8 cellular contexts compared by ENCODE assay signal in the genomic region with DNA sequence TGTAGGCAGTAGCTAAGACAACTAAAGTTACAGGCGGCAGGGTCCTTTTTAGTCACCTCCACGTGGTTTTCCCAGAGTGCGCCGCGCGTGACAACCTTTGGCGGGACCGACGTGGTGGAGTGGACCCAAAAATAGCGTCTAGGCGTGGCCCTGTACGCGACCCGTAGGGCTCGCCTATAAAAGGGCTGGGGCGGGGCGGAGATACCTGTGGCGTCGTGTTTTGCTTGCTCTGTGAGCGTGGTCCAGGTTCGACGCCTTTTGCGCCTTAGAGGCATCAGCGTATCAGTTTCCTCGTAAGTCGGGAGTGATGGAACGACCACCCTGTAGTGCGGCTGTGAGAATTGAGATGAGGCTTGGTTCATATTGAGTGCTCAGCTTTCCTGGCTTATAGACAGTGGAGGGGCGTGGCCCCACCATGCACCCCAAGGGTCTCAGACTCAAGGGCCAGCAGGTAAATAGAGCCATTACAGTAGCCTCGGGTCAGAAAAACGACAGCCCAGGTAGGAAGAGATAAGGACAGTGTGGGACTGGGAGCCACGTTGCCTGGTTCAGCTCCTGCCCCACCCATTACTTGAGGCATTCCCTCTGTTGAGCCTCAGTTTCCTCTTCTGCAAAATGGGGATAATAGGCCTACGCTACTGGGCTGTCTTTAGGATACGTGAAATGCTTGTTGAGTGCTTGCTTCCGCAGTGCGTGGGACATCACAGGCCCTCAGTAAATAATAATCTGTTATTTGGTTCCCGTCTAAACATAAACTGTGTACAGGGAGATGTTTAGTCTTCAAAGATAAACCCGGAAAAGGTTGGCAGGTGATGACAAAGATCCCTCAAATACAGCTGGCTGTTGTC. TPM values are rescaled to one million over a fixed set of nuclear protein-coding genes. Genes with fewer than 3 reads are reported as not detected.
A peak's percentile ranks its signal among the peaks of the same experiment; 100 is the strongest.
DNase-seq lines count a peak whose midpoint lies in the region; ATAC-seq and TF ChIP-seq lines count a peak whose summit lies in the region.

No MANE protein-coding gene starts in this region.

- intact Hi-C loops in OCI-LY7 (cut with micrococcal nuclease; ENCODE audit: unreplicated experiment) = loop anchor here (2.0 to 5.0 kb wide), 2 partner anchors 28 to 269 kb away; partner anchors contain the start of genes CDKN2D and KRI1
- intact Hi-C loops in activated T-helper 1 cell treated with anti-CD3 and anti-CD28 coated beads, Interleukin-12 subunit alpha, Interleukin-12 subunit beta, Interleukin-2, Interleukin-4 antibody, amounts not matched to agents 30 ng/mL and 10 ng/mL and 1 ng/mL, durations not matched to agents 14 hours and 24 hours and 36 hours (cut with micrococcal nuclease) = loop anchor here (1.0 kb wide), 7 partner anchors 28 to 271 kb away; partner anchors contain the start of genes ILF3, TIMM29 and YIPF2

- TF ChIP-seq EP300 in tibial nerve (IDR thresholded peaks at IDR 0.05) = peak in 1 of 2 donors; percentile 49

- peaks cover 15% of the 10 kb centered on the region for H3K4me1 Mint-ChIP-seq in activated T-helper 1 cell treated with anti-CD3 and anti-CD28 coated beads, Interleukin-12 subunit alpha, Interleukin-12 subunit beta, Interleukin-2, Interleukin-4 antibody, amounts not matched to agents 30 ng/mL and 10 ng/mL and 1 ng/mL, durations not matched to agents 14 hours and 24 hours and 36 hours (ENCODE audit: low read depth)

- H3K9me3 Mint-ChIP-seq in activated T-helper 1 cell treated with anti-CD3 and anti-CD28 coated beads, Interleukin-12 subunit alpha, Interleukin-12 subunit beta, Interleukin-2, Interleukin-4 antibody, amounts not matched to agents 30 ng/mL and 10 ng/mL and 1 ng/mL, durations not matched to agents 14 hours and 24 hours and 36 hours = peaks cover 4% of the 10 kb centered on the region

- peak; percentile 13 for ATAC-seq in HG03378 (IDR thresholded peaks at IDR 0.05; ENCODE audit: unreplicated experiment)

- peak in 1 of 2 donors; percentile 2 for TF ChIP-seq POLR2A in tibial nerve (IDR thresholded peaks at IDR 0.05)

- H3K27ac ChIP-seq in OCI-LY7 (ENCODE audit: low read depth, low read length, poor library complexity, severe bottlenecking) (peak overlapping the region; percentile 84), osteoblast (ENCODE audit: low read depth, low read length) (peak overlapping the region; percentile 99), tibial nerve (peak overlapping the region; percentile 96 to 99 (median 98))

- H4K20me1 ChIP-seq in OCI-LY7 (ENCODE audit: insufficient read depth, low read length) = no peaks in the 10 kb centered on the region
- no peaks in the 10 kb centered on the region for H4K20me1 ChIP-seq in osteoblast (ENCODE audit: insufficient read depth, low read length)

- H2AFZ ChIP-seq in OCI-LY7 (ENCODE audit: low read length) (peak overlapping the region; percentile 69), osteoblast (ENCODE audit: low read length) (peak overlapping the region; percentile 94)

- 34 to 37% methylated on average over 37 to 38 of the region's 38 CpGs for WGBS in tibial nerve, 2 donors

- H3K27ac Mint-ChIP-seq in activated T-helper 1 cell treated with anti-CD3 and anti-CD28 coated beads, Interleukin-12 subunit alpha, Interleukin-12 subunit beta, Interleukin-2, Interleukin-4 antibody, amounts not matched to agents 30 ng/mL and 10 ng/mL and 1 ng/mL, durations not matched to agents 14 hours and 24 hours and 36 hours = peak overlapping the region; percentile 99

- H3K79me2 ChIP-seq in OCI-LY7 (ENCODE audit: insufficient read depth, low read depth, low read length) = no peaks in the 10 kb centered on the region; the same call in 1 of the 2 replicates
- H3K79me2 ChIP-seq in osteoblast (ENCODE audit: insufficient read depth, low read length) = no peaks in the 10 kb centered on the region

- peak overlapping the region; percentile 92 for H3K4me3 Mint-ChIP-seq in activated T-helper 1 cell treated with anti-CD3 and anti-CD28 coated beads, Interleukin-12 subunit alpha, Interleukin-12 subunit beta, Interleukin-2, Interleukin-4 antibody, amounts not matched to agents 30 ng/mL and 10 ng/mL and 1 ng/mL, durations not matched to agents 14 hours and 24 hours and 36 hours

- peak overlapping the region; percentile 78 for H3K4me2 ChIP-seq in OCI-LY7 (ENCODE audit: low read length)
- H3K4me2 ChIP-seq in osteoblast (ENCODE audit: insufficient read depth, low read length) = peak overlapping the region; percentile 87

- peaks cover 4% of the 10 kb centered on the region for H3K27me3 Mint-ChIP-seq in activated T-helper 1 cell treated with anti-CD3 and anti-CD28 coated beads, Interleukin-12 subunit alpha, Interleukin-12 subunit beta, Interleukin-2, Interleukin-4 antibody, amounts not matched to agents 30 ng/mL and 10 ng/mL and 1 ng/mL, durations not matched to agents 14 hours and 24 hours and 36 hours (ENCODE audit: insufficient read depth)

- POLR2A ChIA-PET in OCI-LY7 (lab: Charles Lee) = interaction anchor here (0.6 to 1.3 kb wide), 7 partner anchors 9 to 119 kb away, joined by 3 to 11 read pairs (median 4); partner anchors contain the start of gene DNM2

- H3K36me3 Mint-ChIP-seq in activated T-helper 1 cell treated with anti-CD3 and anti-CD28 coated beads, Interleukin-12 subunit alpha, Interleukin-12 subunit beta, Interleukin-2, Interleukin-4 antibody, amounts not matched to agents 30 ng/mL and 10 ng/mL and 1 ng/mL, durations not matched to agents 14 hours and 24 hours and 36 hours (ENCODE audit: low read depth) = peaks cover 11% of the 10 kb centered on the region

- DNase-seq in GM12865 (ENCODE audit: low read depth) (peak; percentile 98), OCI-LY7 (ENCODE audit: low spot score) (peak; percentile 92), foreskin fibroblast (peak; percentile 81 to 91), osteoblast (ENCODE audit: insufficient read length, low spot score, missing footprints) (peak; percentile 86), tibial nerve (ENCODE audit: low spot score in 2 of 2) (peak in 1 of 2 donors; percentile 57), GM03348 (ENCODE audit: low spot score) (no peak)
- peak; percentile 77 for DNase-seq in activated T-helper 1 cell treated with anti-CD3 and anti-CD28 coated beads, Interleukin-12 subunit alpha, Interleukin-12 subunit beta, Interleukin-2, Interleukin-4 antibody, amounts not matched to agents 30 ng/mL and 10 ng/mL and 1 ng/mL, durations not matched to agents 14 hours and 24 hours and 36 hours (ENCODE audit: low spot score)

- no peaks in the 10 kb centered on the region; the same call in 1 of the 2 replicates for H3K9me3 ChIP-seq in OCI-LY7 (ENCODE audit: low read length)
- H3K9me3 ChIP-seq in osteoblast (ENCODE audit: low read depth, low read length) = no peaks in the 10 kb centered on the region
- peaks cover 0 to 9% (median 0%) of the 10 kb centered on the region in 4 donors for H3K9me3 ChIP-seq in tibial nerve

- BruUV-seq in OCI-LY7 (replicated peaks; lab: Mats Ljungman, UMichigan) = TSS peak; percentile 70

- H3K4me3 ChIP-seq in GM12865 (ENCODE audit: low read depth, low read length) (peak overlapping the region; percentile 80), OCI-LY7 (ENCODE audit: low read depth, low read length, poor library complexity, severe bottlenecking) (peak overlapping the region; percentile 74), foreskin fibroblast (ENCODE audit: low read depth in 1 of 2, low read length in 2 of 2) (peak overlapping the region; percentile 65 to 78), osteoblast (ENCODE audit: insufficient read depth, low read length) (peak overlapping the region; percentile 88), tibial nerve (peak overlapping the region; percentile 64 to 93 (median 85))

- H3K4me1 ChIP-seq in OCI-LY7 (ENCODE audit: insufficient read depth, low read length, poor library complexity, severe bottlenecking) (peaks cover 26% of the 10 kb centered on the region), osteoblast (ENCODE audit: insufficient read depth, low read length) (peaks cover 13% of the 10 kb centered on the region), tibial nerve (peaks cover 0 to 17% (median 2%) of the 10 kb centered on the region in 4 donors)

- TF ChIP-seq CTCF in GM12865 (IDR thresholded peaks at IDR 0.05; ENCODE audit: insufficient read depth, low read depth, low read length, missing control alignments) = no peak
- no peak for TF ChIP-seq CTCF in OCI-LY7 (conservative IDR thresholded peaks at IDR 0.05; ENCODE audit: low read length)
- no peak for TF ChIP-seq CTCF in foreskin fibroblast (IDR thresholded peaks at IDR 0.05; ENCODE audit: low read depth, low read length)
- no peak for TF ChIP-seq CTCF in osteoblast (IDR thresholded peaks at IDR 0.05; ENCODE audit: extremely low read depth, low read depth, low read length)
- peak in 1 of 5 experiments; percentile 24 for TF ChIP-seq CTCF in tibial nerve (IDR thresholded peaks at IDR 0.05)

- H3K9me2 ChIP-seq in OCI-LY7 (ENCODE audit: insufficient read depth, low read length) = no peaks in the 10 kb centered on the region

- CTCF ChIA-PET in OCI-LY7 (lab: Charles Lee; ENCODE audit: unreplicated experiment) = interaction anchor here (1.2 to 1.4 kb wide), 2 partner anchors 22 to 27 kb away, joined by 3 to 10 read pairs; no protein-coding TSS in a partner anchor

- H3K27me3 ChIP-seq in osteoblast (ENCODE audit: insufficient read depth, low read length) = no peaks in the 10 kb centered on the region
- no peaks in the 10 kb centered on the region for H3K27me3 ChIP-seq in tibial nerve

- peaks cover 25% of the 10 kb centered on the region for H3K36me3 ChIP-seq in OCI-LY7 (ENCODE audit: insufficient read depth, low read length)
- H3K36me3 ChIP-seq in osteoblast (ENCODE audit: insufficient read depth, low read length) = peaks cover 17% of the 10 kb centered on the region
- peaks cover 0 to 25% (median 3%) of the 10 kb centered on the region in 3 donors for H3K36me3 ChIP-seq in tibial nerve

RNA-seq across cellular contexts. Expression of gene TMED1, which starts 0.7 kb away (rescaled TPM):
- total RNA-seq in OCI-LY7 (2014; rRNA removed; shearing (Covaris generic)) = 20.8 and 22.5 TPM in 2 replicates
- total RNA-seq in OCI-LY7 (2022) (13.2 and 13.7 TPM in 2 replicates), osteoblast (39.2 and 43.1 TPM in 2 replicates), tibial nerve (10 to 100 TPM; 18.0 to 33.7 (median 29.7) TPM)
- 19.8 and 21.0 TPM in 2 replicates for total RNA-seq in activated T-helper 1 cell treated with anti-CD3 and anti-CD28 coated beads, Interleukin-12 subunit alpha, Interleukin-12 subunit beta, Interleukin-2, Interleukin-4 antibody, amounts not matched to agents 30 ng/mL and 10 ng/mL and 1 ng/mL, durations not matched to agents 14 hours and 24 hours and 36 hours

RNA-seq across cellular contexts. Expression of gene C19orf38, which starts 11.5 kb away (rescaled TPM):
- 4.2 and 5.2 TPM in 2 replicates for total RNA-seq in OCI-LY7 (2014; rRNA removed; shearing (Covaris generic))
- total RNA-seq in OCI-LY7 (2022) (4.9 and 7.5 TPM in 2 replicates), osteoblast (under 0.01 and 0.29 TPM in 2 replicates), tibial nerve (1 to 10 TPM in 2 of 4 donors, under 1 TPM in 2; 0.42 to 4.5 (median 2.4) TPM)
- total RNA-seq in activated T-helper 1 cell treated with anti-CD3 and anti-CD28 coated beads, Interleukin-12 subunit alpha, Interleukin-12 subunit beta, Interleukin-2, Interleukin-4 antibody, amounts not matched to agents 30 ng/mL and 10 ng/mL and 1 ng/mL, durations not matched to agents 14 hours and 24 hours and 36 hours = 4.0 and 5.6 TPM in 2 replicates

RNA-seq across cellular contexts. Expression of gene CARM1, which starts 34.7 kb away (rescaled TPM):
- 35.1 and 41.2 TPM in 2 replicates for total RNA-seq in OCI-LY7 (2014; rRNA removed; shearing (Covaris generic))
- 107 and 108 TPM in 2 replicates for total RNA-seq in OCI-LY7 (2022)
- total RNA-seq in activated T-helper 1 cell treated with anti-CD3 and anti-CD28 coated beads, Interleukin-12 subunit alpha, Interleukin-12 subunit beta, Interleukin-2, Interleukin-4 antibody, amounts not matched to agents 30 ng/mL and 10 ng/mL and 1 ng/mL, durations not matched to agents 14 hours and 24 hours and 36 hours = 85.9 and 88.0 TPM in 2 replicates
- 33.7 and 41.0 TPM in 2 replicates for total RNA-seq in osteoblast
- 10 to 100 TPM; 13.5 to 22.8 (median 14.0) TPM for total RNA-seq in tibial nerve
